8 cellular contexts compared by ENCODE assay signal in the genomic region with DNA sequence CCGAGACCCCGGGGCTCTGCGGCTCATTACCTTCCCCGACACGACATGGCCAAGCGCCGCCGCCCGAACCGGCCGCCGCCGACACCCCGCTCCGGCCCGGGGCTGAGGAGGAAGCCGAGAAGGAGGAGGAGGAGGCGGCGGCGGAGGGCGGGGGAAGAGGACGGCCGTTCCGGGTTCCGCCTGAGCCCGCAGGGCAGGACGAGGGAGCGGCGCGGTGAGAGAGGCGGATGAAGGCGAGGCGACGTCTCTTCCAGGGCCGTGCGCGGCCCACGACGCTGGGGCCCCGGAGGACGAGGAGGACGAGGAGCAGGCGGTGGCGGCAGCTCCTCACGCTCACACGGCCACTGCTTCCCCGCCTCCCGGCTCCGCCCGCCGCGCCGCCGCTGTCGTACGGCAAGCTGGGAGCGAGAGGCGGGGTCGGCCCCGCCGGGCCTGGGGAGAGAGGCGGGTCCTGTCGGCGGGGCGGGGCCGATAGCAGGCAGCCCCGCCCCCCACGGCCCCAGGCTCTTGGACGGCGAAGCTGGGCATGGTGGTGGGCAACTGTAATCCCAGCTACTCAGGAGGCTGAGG. TPM values are rescaled to one million over a fixed set of nuclear protein-coding genes. Genes with fewer than 3 reads are reported as not detected.
DNase-seq lines count a peak whose midpoint lies in the region; ATAC-seq, FAIRE-seq and TF ChIP-seq lines count a peak whose summit lies in the region.
"Not testable (repeated sequence)": the region's sequence is repeated elsewhere in the genome, so short reads cannot be mapped to it uniquely, and the experiment has no call there.

No MANE protein-coding gene starts in this region.

- peak; percentile 67 for ATAC-seq in HG02870 (IDR thresholded peaks at IDR 0.05; ENCODE audit: unreplicated experiment)
- ATAC-seq in T-helper 17 cell: peak; percentile 78
- ATAC-seq in left cardiac atrium: peak; percentile 94 to 97

- intact Hi-C loops in left cardiac atrium (cut with DNase I); posterior vena cava (cut with DNase I): not testable (repeated sequence)

- peak; percentile 16 for FAIRE-seq in GM12891 (lab: Jason Lieb, UNC)

- H3K4me1 Mint-ChIP-seq in T-helper 17 cell: peaks cover 17% of the 10 kb centered on the region
- H3K4me1 Mint-ChIP-seq in type B pancreatic cell (ENCODE audit: unreplicated experiment): not testable (repeated sequence)

- not testable (repeated sequence) for H3K9me3 Mint-ChIP-seq in type B pancreatic cell

- H3K27ac Mint-ChIP-seq in T-helper 17 cell (peak overlapping the region; percentile 82), type B pancreatic cell (peak overlapping the region; percentile 58)

- H3K27me3 Mint-ChIP-seq in T-helper 17 cell, type B pancreatic cell: not testable (repeated sequence)

- not testable (repeated sequence) for H3K9me3 ChIP-seq in T-helper 17 cell (ENCODE audit: control insufficient read depth, low read length, poor library complexity, severe bottlenecking)

- peak; percentile 48; the same call in 1 of the 2 replicates for TF ChIP-seq POLR2A in GM12891 (IDR thresholded peaks at IDR 0.05; ENCODE audit: low read depth, low read length)

- not testable (repeated sequence) for TF ChIP-seq CTCF in type B pancreatic cell (conservative IDR thresholded peaks at IDR 0.05)

- H3K4me3 Mint-ChIP-seq in T-helper 17 cell (peak overlapping the region; percentile 93), type B pancreatic cell (peak overlapping the region; percentile 81)

- DNase-seq in GM12891 (ENCODE audit: insufficient read length, low spot score): not testable (repeated sequence)
- DNase-seq in NCI-H146 (lab: John Stamatoyannopoulos, UW) (peak; percentile 77), T-helper 17 cell (peak; percentile 64 to 79 (median 79)), amniotic epithelial cell (ENCODE audit: low read depth) (peak; percentile 65), left cardiac atrium (peak; percentile 88), posterior vena cava (ENCODE audit: low spot score) (peak; percentile 95), type B pancreatic cell (ENCODE audit: extremely low spot score, unreplicated experiment) (peak; percentile 89)

- H3K36me3 Mint-ChIP-seq in T-helper 17 cell (ENCODE audit: low read depth); type B pancreatic cell: not testable (repeated sequence)

TF ChIP-seq in GM12891, 5 proteins besides CTCF, POLR2A, EP300 and RAD21:
- TF ChIP-seq PAX5 (IDR thresholded peaks at IDR 0.05; ENCODE audit: insufficient read depth, low read length, severe bottlenecking): peak; percentile 33

RNA-seq across cellular contexts. Expression of a gene that starts 20.0 kb away (rescaled TPM):
- polyA plus RNA-seq in GM12891 (2012; ENCODE audit: low read depth, missing spikeins): 26.4 TPM
- total RNA-seq in T-helper 17 cell: 10 to 100 TPM; 35.5 to 44.8 TPM
- 10 to 100 TPM; 35.5 to 47.8 TPM for total RNA-seq in left cardiac atrium
- 10 to 100 TPM; 47.9 to 54.2 TPM for total RNA-seq in posterior vena cava
- total RNA-seq in type B pancreatic cell (ENCODE audit: low replicate concordance): 64.6 and 68.9 TPM in 2 replicates

RNA-seq across cellular contexts. Expression of a gene that starts 35.2 kb away (rescaled TPM):
- 18.0 TPM for polyA plus RNA-seq in GM12891 (2012; ENCODE audit: low read depth, missing spikeins)
- total RNA-seq in T-helper 17 cell: 10 to 100 TPM; 27.4 to 28.8 TPM
- total RNA-seq in left cardiac atrium: 10 to 100 TPM; 23.4 to 30.5 TPM
- total RNA-seq in posterior vena cava: 10 to 100 TPM; 27.8 to 29.8 TPM
- total RNA-seq in type B pancreatic cell (ENCODE audit: low replicate concordance): 46.8 and 50.0 TPM in 2 replicates

RNA-seq across cellular contexts. Expression of a gene that starts 39.5 kb away (rescaled TPM):
- polyA plus RNA-seq in GM12891 (2012; ENCODE audit: low read depth, missing spikeins): 1.2 TPM
- 1 to 10 TPM in 1 of 2 donors, not detected in 1; 1.8 TPM for total RNA-seq in T-helper 17 cell
- total RNA-seq in left cardiac atrium: not detected
- not detected for total RNA-seq in posterior vena cava
- 10.4 and 21.7 TPM in 2 replicates for total RNA-seq in type B pancreatic cell (ENCODE audit: low replicate concordance)

RNA-seq across cellular contexts. Expression of a gene that starts 47.2 kb away (rescaled TPM):
- 80.3 TPM for polyA plus RNA-seq in GM12891 (2012; ENCODE audit: low read depth, missing spikeins)
- total RNA-seq in T-helper 17 cell: 100 to 1,000 TPM; 192 to 220 TPM
- total RNA-seq in left cardiac atrium: 1 to 10 TPM; 2.0 to 3.4 TPM
- total RNA-seq in posterior vena cava: 1 to 10 TPM; 1.6 to 3.0 TPM
- 1.4 and 2.3 TPM in 2 replicates for total RNA-seq in type B pancreatic cell (ENCODE audit: low replicate concordance)
